7 cellular contexts compared by ENCODE assay signal in the genomic region with DNA sequence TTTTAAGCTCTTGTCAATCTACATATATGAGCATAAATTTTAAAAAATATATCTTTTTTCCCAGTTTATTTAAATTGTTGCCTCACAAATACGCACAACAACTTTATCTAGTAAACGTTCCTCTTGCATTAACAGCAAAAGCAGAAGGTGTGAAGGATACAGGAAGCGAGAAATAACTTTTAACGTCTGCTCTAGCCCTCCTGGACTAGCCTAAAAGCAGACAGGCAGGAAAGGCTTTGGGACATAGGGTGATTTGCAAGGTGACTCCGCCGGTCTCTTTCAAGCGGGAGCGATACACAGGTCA. TPM values are rescaled to one million over a fixed set of nuclear protein-coding genes. Genes with fewer than 3 reads are reported as not detected.
DNase-seq lines count a peak whose midpoint lies in the region; ATAC-seq, FAIRE-seq and TF ChIP-seq lines count a peak whose summit lies in the region.

No MANE protein-coding gene starts in this region.

- H3K56ac ChIP-seq in H1 (replicated peaks; ENCODE audit: insufficient read length, low read depth, low read length), result no peak overlapping the region

- no peak overlapping the region for H2BK12ac ChIP-seq in H1 (ENCODE audit: low read depth, low read length)

- CTCF ChIA-PET in H1 (lab: Charles Lee; ENCODE audit: partially characterized antibody), result interaction anchor here (1.4 to 4.7 kb wide), 3 partner anchors 8 to 46 kb away, joined by 4 to 30 read pairs (median 8); a partner anchor contains a TSS

- no peak overlapping the region for H3K4ac ChIP-seq in H1 (replicated peaks; ENCODE audit: insufficient read length, low read depth, low read length)

- no peak overlapping the region for H3K23ac ChIP-seq in H1 (ENCODE audit: insufficient read length)

- H3K18ac ChIP-seq in H1 (ENCODE audit: extremely low read depth, low read length), result no peak overlapping the region

- no peaks in the 10 kb centered on the region for H3K79me2 ChIP-seq in OCI-LY3 (ENCODE audit: low read length)
- no peaks in the 10 kb centered on the region for H3K79me2 ChIP-seq in H1 (ENCODE audit: control insufficient read depth in 1 of 2, insufficient read depth in 2 of 2, low read length in 2 of 2)

- H3K9me3 ChIP-seq in OCI-LY3 (ENCODE audit: insufficient read depth, low read length), result no peaks in the 10 kb centered on the region
- no peaks in the 10 kb centered on the region for H3K9me3 ChIP-seq in H1 (ENCODE audit: insufficient read depth in 2 of 2, low read depth in 1 of 2, low read length in 1 of 2)
- no peaks in the 10 kb centered on the region for H3K9me3 ChIP-seq in mucosa of stomach (ENCODE audit: control insufficient read depth, low read length)

- H3K4me2 ChIP-seq in OCI-LY3 (ENCODE audit: low read length) (peak overlapping the region; percentile 93), H1 (ENCODE audit: insufficient read depth in 1 of 2, low read depth in 2 of 2, low read length in 2 of 2) (peak overlapping the region; percentile 78 to 84)

- H3K27me3 ChIP-seq in OCI-LY3 (ENCODE audit: low read depth, low read length) (peaks cover 52% of the 10 kb centered on the region), H1 (replicated peaks in 1 of 4; ENCODE audit: control insufficient read depth in 3 of 4, extremely low read depth in 1 of 4, insufficient read depth in 3 of 4, low read length in 3 of 4) (no peaks in the 10 kb centered on the region), mucosa of stomach (ENCODE audit: control insufficient read depth, insufficient read depth, low read length) (no peaks in the 10 kb centered on the region)

- H2BK20ac ChIP-seq in H1 (ENCODE audit: low read length), result no peak overlapping the region

- H2AFZ ChIP-seq in OCI-LY3 (ENCODE audit: low read depth, low read length), result peak overlapping the region; percentile 100
- peak overlapping the region; percentile 95 for H2AFZ ChIP-seq in H1 (ENCODE audit: low read length)

- H3K4me1 ChIP-seq in OCI-LY3 (ENCODE audit: low read length) (peaks cover 4% of the 10 kb centered on the region), H1 (replicated peaks in 1 of 4; ENCODE audit: control insufficient read depth in 3 of 4, insufficient read depth in 4 of 4, low read length in 3 of 4) (peaks cover 0 to 10% (median 4%) of the 10 kb centered on the region in 4 experiments; a peak in 5 of 7 replicates), mucosa of stomach (ENCODE audit: control insufficient read depth, insufficient read depth, low read length) (peaks cover 6% of the 10 kb centered on the region)

- H3K4me3 ChIP-seq in OCI-LY3 (ENCODE audit: low read length) (peak overlapping the region; percentile 97), H1 (ENCODE audit: extremely low read depth in 1 of 4, insufficient read depth in 2 of 4, low read depth in 3 of 4, low read length in 4 of 4) (peak overlapping the region; percentile 33 to 72 (median 65)), mucosa of stomach (ENCODE audit: low read length) (peak overlapping the region; percentile 68)

- H3K27ac ChIP-seq in OCI-LY3 (ENCODE audit: low read length), result no peak overlapping the region
- no peak overlapping the region for H3K27ac ChIP-seq in H1 (ENCODE audit: low read depth, low read length)

- TF ChIP-seq CTCF in OCI-LY3 (IDR thresholded peaks at IDR 0.05; ENCODE audit: low read depth, low read length), result no peak
- TF ChIP-seq CTCF in H1 (IDR thresholded peaks at IDR 0.05; ENCODE audit: control extremely low read depth in 1 of 3, insufficient read depth in 1 of 3, low read depth in 1 of 3, low read length in 3 of 3), result no peak

- no peaks in the 10 kb centered on the region for H3K36me3 ChIP-seq in OCI-LY3 (replicated peaks; ENCODE audit: low read depth, low read length)
- H3K36me3 ChIP-seq in H1 (ENCODE audit: control insufficient read depth in 2 of 4, insufficient read depth in 4 of 4, low read length in 3 of 4), result no peaks in the 10 kb centered on the region
- H3K36me3 ChIP-seq in mucosa of stomach (ENCODE audit: control insufficient read depth, insufficient read depth, low read length), result no peaks in the 10 kb centered on the region

- H3K14ac ChIP-seq in H1 (ENCODE audit: insufficient read length), result no peak overlapping the region

- H2BK15ac ChIP-seq in H1 (ENCODE audit: low read length), result no peak overlapping the region; the same call in 1 of the 2 replicates

- H4K20me1 ChIP-seq in OCI-LY3 (ENCODE audit: insufficient read depth, low read length) (no peaks in the 10 kb centered on the region), H1 (replicated peaks in 1 of 2; ENCODE audit: control insufficient read depth in 1 of 2, insufficient read depth in 2 of 2, low read length in 2 of 2) (no peaks in the 10 kb centered on the region)

- WGBS in H1 (ENCODE audit: extremely low coverage in 1 of 2, insufficient coverage in 1 of 2, insufficient read length in 1 of 2, insufficient replicate concordance in 2 of 2, low coverage in 1 of 2, low lambda C conversion rate in 2 of 2, missing lambda C conversion rate in 1 of 2), 2 experiments, result 15% methylated on average over 8 of the region's 8 CpGs; no CpG with 5 or more reads in 1 of the 2 experiments

- no peak for TF ChIP-seq RAD21 in H1 (IDR thresholded peaks at IDR 0.05 in 1 of 2, conservative IDR thresholded peaks at IDR 0.05 in 1 of 2; ENCODE audit: low read depth in 2 of 2, low read length in 2 of 2)

- no peak overlapping the region for H2BK5ac ChIP-seq in H1 (ENCODE audit: low read depth, low read length)

- peak overlapping the region; percentile 7 for H4K5ac ChIP-seq in H1 (ENCODE audit: insufficient read length, low read depth, low read length)

- no peak for FAIRE-seq in H1 (lab: Jason Lieb, UNC)

- POLR2A ChIA-PET in H1 (lab: Charles Lee; ENCODE audit: partially characterized antibody), result interaction anchor here (1.1 to 1.6 kb wide), 3 partner anchors 9 to 45 kb away, joined by 3 to 7 read pairs (median 5); no protein-coding TSS in a partner anchor

- no peak for TF ChIP-seq POLR2A in H1 (IDR thresholded peaks at IDR 0.05; ENCODE audit: control extremely low read depth in 1 of 2, low read depth in 2 of 2, low read length in 2 of 2)

- ATAC-seq in GM21825 (IDR thresholded peaks at IDR 0.05; ENCODE audit: unreplicated experiment), result peak; percentile 45
- no peak for ATAC-seq in HG02885 (IDR thresholded peaks at IDR 0.05; ENCODE audit: poor library complexity, unreplicated experiment)
- ATAC-seq in GM18870 (IDR thresholded peaks at IDR 0.05; ENCODE audit: unreplicated experiment), result no peak

- no peak for DNase-seq in H1 (ENCODE audit: low read depth in 1 of 2, low spot score in 2 of 2)
- no peak for DNase-seq in activated CD8-positive, alpha-beta memory T cell treated with anti-CD3 and anti-CD28 coated beads, Interleukin-2, amount 50 U/mL, for 48 hours

- no peak overlapping the region for H2AK5ac ChIP-seq in H1 (ENCODE audit: low read depth, low read length)

- peaks cover 6% of the 10 kb centered on the region for H3K23me2 ChIP-seq in H1 (ENCODE audit: low read depth, low read length)

- no peak overlapping the region for H2BK120ac ChIP-seq in H1 (replicated peaks; ENCODE audit: low read depth, low read length)

- no peak overlapping the region for H4K91ac ChIP-seq in H1 (replicated peaks; ENCODE audit: insufficient read length, low read length)

- TF ChIP-seq EP300 in H1 (IDR thresholded peaks at IDR 0.05; ENCODE audit: borderline replicate concordance in 1 of 2, low read depth in 2 of 2, low read length in 2 of 2), result no peak

- no peaks in the 10 kb centered on the region; the same call in 1 of the 2 replicates for H3K79me1 ChIP-seq in H1 (ENCODE audit: low read depth, low read length)

- H3K9ac ChIP-seq in OCI-LY3 (ENCODE audit: low read length) (peak overlapping the region; percentile 71), H1 (replicated peaks in 1 of 4; ENCODE audit: extremely low read depth in 1 of 4, low read depth in 3 of 4, low read length in 3 of 4) (no peak overlapping the region), mucosa of stomach (ENCODE audit: low read length) (peak overlapping the region; percentile 75)

- H4K8ac ChIP-seq in H1 (ENCODE audit: extremely low read depth, insufficient read depth, low read length), result no peak overlapping the region

TF ChIP-seq in H1, 55 proteins besides CTCF, POLR2A, EP300 and RAD21:
- TF ChIP-seq JUND (IDR thresholded peaks at IDR 0.05; ENCODE audit: low read length) (no peak), GABPA (IDR thresholded peaks at IDR 0.05; ENCODE audit: borderline replicate concordance, insufficient read depth, low read length) (no peak), TAF1 (IDR thresholded peaks at IDR 0.05; ENCODE audit: low read depth, low read length) (no peak)

RNA-seq across cellular contexts. Expression of a gene that starts 0.4 kb away (rescaled TPM):
- total RNA-seq in H1 (2021; fragmentation: NEBNext Ultra II Directional; extraction: Animal tissue kit (Norgen Biotek cat#: 25700)), result 2.1 and 2.3 TPM in 2 replicates
- 0.53 and 0.73 TPM in 2 replicates for polyA plus RNA-seq in H1 (2011; rRNA removed)
- polyA plus RNA-seq in H1 (2011; cell fraction: cytosol; rRNA removed), result 0.71 TPM
- 1.1 TPM for polyA plus RNA-seq in H1 (2011; cell fraction: nucleus; rRNA removed)
- 0.42 to 1.7 TPM (median 0.61 TPM) in 4 replicates for polyA plus RNA-seq in H1 (2012, experiment 1 of 2)
- polyA plus RNA-seq in H1 (2012, experiment 2 of 2), result 0.09 TPM
- 0.91 TPM for polyA plus RNA-seq in H1 (2013, experiment 1 of 2)
- polyA plus RNA-seq in H1 (2013, experiment 2 of 2), result 0.74 TPM
- 1.3 and 1.5 TPM in 2 replicates for polyA minus RNA-seq in H1 (2011; rRNA and poly(A)+ RNA removed)
- 0.81 TPM for polyA minus RNA-seq in H1 (2011; cell fraction: cytosol; rRNA and poly(A)+ RNA removed)
- polyA minus RNA-seq in H1 (2011; cell fraction: nucleus; rRNA and poly(A)+ RNA removed), result 2.2 TPM

RNA-seq across cellular contexts. Expression of a gene that starts 39.9 kb away (rescaled TPM):
- total RNA-seq in H1 (2021; fragmentation: NEBNext Ultra II Directional; extraction: Animal tissue kit (Norgen Biotek cat#: 25700)), result 153 and 173 TPM in 2 replicates
- polyA plus RNA-seq in H1 (2011; rRNA removed), result 48.5 and 90.8 TPM in 2 replicates
- polyA plus RNA-seq in H1 (2011; cell fraction: cytosol; rRNA removed), result 86.9 TPM
- 26.9 TPM for polyA plus RNA-seq in H1 (2011; cell fraction: nucleus; rRNA removed)
- polyA plus RNA-seq in H1 (2012, experiment 1 of 2), result 70.8 to 102 TPM (median 91.1 TPM) in 4 replicates
- 7.8 TPM for polyA plus RNA-seq in H1 (2012, experiment 2 of 2)
- polyA plus RNA-seq in H1 (2013, experiment 1 of 2), result 71.3 TPM
- polyA plus RNA-seq in H1 (2013, experiment 2 of 2), result 74.7 TPM
- 126 and 193 TPM in 2 replicates for polyA minus RNA-seq in H1 (2011; rRNA and poly(A)+ RNA removed)
- polyA minus RNA-seq in H1 (2011; cell fraction: cytosol; rRNA and poly(A)+ RNA removed), result 68.0 TPM
- polyA minus RNA-seq in H1 (2011; cell fraction: nucleus; rRNA and poly(A)+ RNA removed), result 138 TPM

RNA-seq across cellular contexts. Expression of a gene that starts 46.1 kb away (rescaled TPM):
- 48.5 and 48.7 TPM in 2 replicates for total RNA-seq in H1 (2021; fragmentation: NEBNext Ultra II Directional; extraction: Animal tissue kit (Norgen Biotek cat#: 25700))
- 18.0 and 30.7 TPM in 2 replicates for polyA plus RNA-seq in H1 (2011; rRNA removed)
- polyA plus RNA-seq in H1 (2011; cell fraction: cytosol; rRNA removed), result 28.3 TPM
- 31.7 TPM for polyA plus RNA-seq in H1 (2011; cell fraction: nucleus; rRNA removed)
- 34.0 to 47.7 TPM (median 36.3 TPM) in 4 replicates for polyA plus RNA-seq in H1 (2012, experiment 1 of 2)
- 4.0 TPM for polyA plus RNA-seq in H1 (2012, experiment 2 of 2)
- 29.5 TPM for polyA plus RNA-seq in H1 (2013, experiment 1 of 2)
- polyA plus RNA-seq in H1 (2013, experiment 2 of 2), result 30.2 TPM
- 53.0 and 68.4 TPM in 2 replicates for polyA minus RNA-seq in H1 (2011; rRNA and poly(A)+ RNA removed)
- 23.9 TPM for polyA minus RNA-seq in H1 (2011; cell fraction: cytosol; rRNA and poly(A)+ RNA removed)
- polyA minus RNA-seq in H1 (2011; cell fraction: nucleus; rRNA and poly(A)+ RNA removed), result 106 TPM

Comparison
In these comparisons a context has a peak if more than half of its experiments do, and no peak if none do; other contexts are left out.
1. H3K9ac ChIP-seq: peak in OCI-LY3 (single experiment) and mucosa of stomach (single experiment); none in H1 (0 of 4).
2. Peak in every context shown above with its lines, with median percentiles within 50 percentile points of each other: H3K4me3 ChIP-seq.